ENCODE assay signal across 24 cellular contexts in genomic region chr17:77951123-77951522, GRCh38. TPM values are rescaled to one million over a fixed set of nuclear protein-coding genes. Genes with fewer than 3 reads are reported as not detected.
DNase-seq lines count a peak whose midpoint lies in the region; ATAC-seq and TF ChIP-seq lines count a peak whose summit lies in the region.
"Had no signal": no experiment of that assay in that cellular context is flagged by ENCODE, and none has a peak within 500 bp of the region (broad histone marks: within the 10 kb centered on the region; RNA-seq: fewer than 3 reads in every experiment).

No MANE protein-coding gene starts in this region.

- H3K4me3 ChIP-seq in right atrium auricular region (no peak overlapping the region), heart right ventricle (no peak overlapping the region)
- H3K4me3 ChIP-seq: BLaER1, GM12878 had no signal

- 72 to 74% methylated on average over 5 of the region's 5 CpGs for WGBS in heart right ventricle, 2 donors

- ATAC-seq in heart right ventricle (no peak), GM19351 (IDR thresholded peaks at IDR 0.05; ENCODE audit: unreplicated experiment) (no peak)
- ATAC-seq: GM12878 had no signal

- H3K27me3 Mint-ChIP-seq in activated naive CD4-positive, alpha-beta T cell treated with anti-CD3 and anti-CD28 coated beads, Interleukin-2, amount 50 U/mL, for 24 hours = no peaks in the 10 kb centered on the region
- peaks cover 37% of the 10 kb centered on the region for H3K27me3 Mint-ChIP-seq in progenitor cell of endocrine pancreas

- intact Hi-C loops in heart right ventricle (cut with DNase I) = loop anchor here in 2 of 10 donors (10.0 kb wide), 2 partner anchors 106 to 176 kb away; no protein-coding TSS in a partner anchor

- peak overlapping the region; percentile 1 for H3K27ac Mint-ChIP-seq in activated naive CD4-positive, alpha-beta T cell treated with anti-CD3 and anti-CD28 coated beads, Interleukin-2, amount 50 U/mL, for 24 hours
- H3K27ac Mint-ChIP-seq in progenitor cell of endocrine pancreas = no peak overlapping the region
- H3K27ac Mint-ChIP-seq: CD14-positive monocyte; CD4-positive, alpha-beta memory T cell; CD4-positive, CD25-positive, alpha-beta regulatory T cell; CD8-positive, alpha-beta memory T cell had no signal

- H3K27ac ChIP-seq in right atrium auricular region (no peak overlapping the region), heart right ventricle (no peak overlapping the region)
- H3K27ac ChIP-seq: BLaER1 had no signal

- H3K27me3 ChIP-seq in right atrium auricular region (no peaks in the 10 kb centered on the region), heart right ventricle (peaks cover 0 to 50% (median 0%) of the 10 kb centered on the region in 7 donors)
- H3K27me3 ChIP-seq: BE2C had no signal

- TF ChIP-seq CTCF in right atrium auricular region (IDR thresholded peaks at IDR 0.05) (no peak), heart right ventricle (IDR thresholded peaks at IDR 0.05) (no peak), progenitor cell of endocrine pancreas (IDR thresholded peaks at IDR 0.05; ENCODE audit: unreplicated experiment) (no peak)

- H3K36me3 Mint-ChIP-seq in activated naive CD4-positive, alpha-beta T cell treated with anti-CD3 and anti-CD28 coated beads, Interleukin-2, amount 50 U/mL, for 24 hours = no peaks in the 10 kb centered on the region
- no peaks in the 10 kb centered on the region for H3K36me3 Mint-ChIP-seq in progenitor cell of endocrine pancreas (ENCODE audit: insufficient read depth)
- H3K36me3 Mint-ChIP-seq: CD4-positive, alpha-beta memory T cell; CD4-positive, CD25-positive, alpha-beta regulatory T cell had no signal

- no peaks in the 10 kb centered on the region for H3K4me1 Mint-ChIP-seq in activated naive CD4-positive, alpha-beta T cell treated with anti-CD3 and anti-CD28 coated beads, Interleukin-2, amount 50 U/mL, for 24 hours
- H3K4me1 Mint-ChIP-seq in progenitor cell of endocrine pancreas (ENCODE audit: low read depth) = peaks cover 16% of the 10 kb centered on the region

- H3K36me3 ChIP-seq in right atrium auricular region (no peaks in the 10 kb centered on the region), heart right ventricle (no peaks in the 10 kb centered on the region)
- H3K36me3 ChIP-seq: BE2C, BLaER1 had no signal

- H3K4me3 Mint-ChIP-seq in activated naive CD4-positive, alpha-beta T cell treated with anti-CD3 and anti-CD28 coated beads, Interleukin-2, amount 50 U/mL, for 24 hours = no peak overlapping the region
- H3K4me3 Mint-ChIP-seq in progenitor cell of endocrine pancreas (ENCODE audit: low read depth) = peak overlapping the region; percentile 14
- H3K4me3 Mint-ChIP-seq: CD4-positive, alpha-beta memory T cell had no signal

- no peak for DNase-seq in activated naive CD4-positive, alpha-beta T cell treated with anti-CD3 and anti-CD28 coated beads, Interleukin-2, amount 50 U/mL, for 16 hours
- DNase-seq in right atrium auricular region (ENCODE audit: low spot score) = peak; percentile 9
- DNase-seq in heart right ventricle = no peak
- DNase-seq in progenitor cell of endocrine pancreas (ENCODE audit: low spot score, unreplicated experiment) = no peak
- DNase-seq: 8988T; ACHN; BE2C; C1 segment of cervical spinal cord; CD4-positive, alpha-beta memory T cell; CD4-positive, CD25-positive, alpha-beta regulatory T cell; CD8-positive, alpha-beta memory T cell; COR-L47; DMS 273 treated with DMSO at 0.1 percent for 48 hours; DMS153; DMS53; DMS79; DND-41; EL; GDM1 had no signal

- H3K9me3 Mint-ChIP-seq in activated naive CD4-positive, alpha-beta T cell treated with anti-CD3 and anti-CD28 coated beads, Interleukin-2, amount 50 U/mL, for 24 hours = no peaks in the 10 kb centered on the region
- H3K9me3 Mint-ChIP-seq in progenitor cell of endocrine pancreas (ENCODE audit: low read depth) = no peaks in the 10 kb centered on the region
- H3K9me3 Mint-ChIP-seq: CD4-positive, alpha-beta memory T cell had no signal

- no peaks in the 10 kb centered on the region for H3K4me1 ChIP-seq in right atrium auricular region
- H3K4me1 ChIP-seq in heart right ventricle = peaks cover 0 to 7% (median 0%) of the 10 kb centered on the region in 9 donors
- H3K4me1 ChIP-seq: BE2C, BLaER1 had no signal

- H3K9me3 ChIP-seq in right atrium auricular region = no peaks in the 10 kb centered on the region
- H3K9me3 ChIP-seq in heart right ventricle = no peaks in the 10 kb centered on the region
- H3K9me3 ChIP-seq: BE2C, BLaER1 had no signal

RNA-seq across cellular contexts. Expression of gene TNRC6C, which starts 7.4 kb away (rescaled TPM):
- 10 to 100 TPM in 1 of 2 donors, 1 to 10 TPM in 1; 8.7 to 13.0 TPM for total RNA-seq in right atrium auricular region
- total RNA-seq in heart right ventricle = 10 to 100 TPM; 17.1 to 31.4 (median 25.9) TPM
- polyA plus RNA-seq in heart right ventricle = 10 to 100 TPM in 1 of 2 donors, 1 to 10 TPM in 1; 2.2 to 16.1 TPM
- total RNA-seq in progenitor cell of endocrine pancreas = 37.4 and 38.3 TPM in 2 replicates
